Comparison of ENCODE assay signal across 1 cellular context in the genomic region with DNA sequence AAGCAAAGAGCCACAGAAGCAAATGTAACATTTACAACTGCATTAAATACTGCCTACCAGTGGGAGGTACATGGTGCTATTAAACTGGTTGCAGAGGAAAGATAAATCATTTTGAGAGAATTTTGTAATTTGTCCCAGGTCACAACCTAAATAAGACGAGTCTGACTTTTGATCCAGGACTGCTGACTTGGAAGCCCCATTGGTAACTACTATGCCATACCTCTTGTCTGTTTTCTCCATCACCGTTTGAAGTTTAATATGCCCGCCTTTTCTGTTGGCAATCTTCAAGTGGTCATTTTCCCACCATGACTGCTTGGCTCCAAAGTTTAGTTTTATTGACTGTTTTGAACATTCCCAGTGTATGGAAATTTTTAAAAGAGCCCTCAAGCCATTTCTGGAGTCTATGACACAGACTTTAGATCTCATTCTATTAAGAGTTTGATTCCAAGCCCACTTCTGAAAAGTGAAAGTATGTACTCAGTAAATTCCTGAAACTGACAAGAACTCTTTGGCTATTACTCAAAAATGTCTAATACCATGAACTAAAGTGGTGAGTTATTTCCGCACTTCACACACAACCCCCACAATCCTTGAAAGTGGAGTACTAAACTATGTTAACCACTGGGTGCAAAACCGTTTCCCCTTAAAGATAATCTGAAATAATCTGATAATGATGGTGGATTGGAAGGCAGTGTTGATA.
TF ChIP-seq lines count a peak whose summit lies in the region.

No MANE protein-coding gene starts in this region.

TF ChIP-seq in SK-N-SH treated with all-trans-retinoic acid at 6 μM for 48 hours, 23 proteins besides CTCF, POLR2A, EP300 and RAD21 (continued from another document):
- TF ChIP-seq ARNTL (CRISPR knock-in tag; IDR thresholded peaks at IDR 0.05; ENCODE audit: borderline replicate concordance, low read depth) (no peak), ISL1 (CRISPR knock-in tag; IDR thresholded peaks at IDR 0.05) (no peak)
- TF ChIP-seq, protein P1, sequence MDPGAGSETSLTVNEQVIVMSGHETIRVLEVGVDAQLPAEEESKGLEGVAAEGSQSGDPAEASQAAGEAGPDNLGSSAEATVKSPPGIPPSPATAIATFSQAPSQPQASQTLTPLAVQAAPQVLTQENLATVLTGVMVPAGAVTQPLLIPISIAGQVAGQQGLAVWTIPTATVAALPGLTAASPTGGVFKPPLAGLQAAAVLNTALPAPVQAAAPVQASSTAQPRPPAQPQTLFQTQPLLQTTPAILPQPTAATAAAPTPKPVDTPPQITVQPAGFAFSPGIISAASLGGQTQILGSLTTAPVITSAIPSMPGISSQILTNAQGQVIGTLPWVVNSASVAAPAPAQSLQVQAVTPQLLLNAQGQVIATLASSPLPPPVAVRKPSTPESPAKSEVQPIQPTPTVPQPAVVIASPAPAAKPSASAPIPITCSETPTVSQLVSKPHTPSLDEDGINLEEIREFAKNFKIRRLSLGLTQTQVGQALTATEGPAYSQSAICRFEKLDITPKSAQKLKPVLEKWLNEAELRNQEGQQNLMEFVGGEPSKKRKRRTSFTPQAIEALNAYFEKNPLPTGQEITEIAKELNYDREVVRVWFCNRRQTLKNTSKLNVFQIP (CRISPR knock-in tag; IDR thresholded peaks at IDR 0.05; ENCODE audit: borderline replicate concordance, low read depth) = no peak
